1 cellular context compared by ENCODE assay signal in genomic region chr15:85591622-85592021, GRCh38.
TF ChIP-seq lines count a peak whose summit lies in the region.

No MANE protein-coding gene starts in this region.

TF ChIP-seq in SK-N-SH treated with all-trans-retinoic acid at 6 μM for 48 hours, 23 proteins besides CTCF, POLR2A, EP300 and RAD21 (continued from another document):
- TF ChIP-seq, protein P1, sequence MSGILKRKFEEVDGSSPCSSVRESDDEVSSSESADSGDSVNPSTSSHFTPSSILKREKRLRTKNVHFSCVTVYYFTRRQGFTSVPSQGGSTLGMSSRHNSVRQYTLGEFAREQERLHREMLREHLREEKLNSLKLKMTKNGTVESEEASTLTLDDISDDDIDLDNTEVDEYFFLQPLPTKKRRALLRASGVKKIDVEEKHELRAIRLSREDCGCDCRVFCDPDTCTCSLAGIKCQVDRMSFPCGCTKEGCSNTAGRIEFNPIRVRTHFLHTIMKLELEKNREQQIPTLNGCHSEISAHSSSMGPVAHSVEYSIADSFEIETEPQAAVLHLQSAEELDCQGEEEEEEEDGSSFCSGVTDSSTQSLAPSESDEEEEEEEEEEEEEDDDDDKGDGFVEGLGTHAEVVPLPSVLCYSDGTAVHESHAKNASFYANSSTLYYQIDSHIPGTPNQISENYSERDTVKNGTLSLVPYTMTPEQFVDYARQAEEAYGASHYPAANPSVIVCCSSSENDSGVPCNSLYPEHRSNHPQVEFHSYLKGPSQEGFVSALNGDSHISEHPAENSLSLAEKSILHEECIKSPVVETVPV (CRISPR knock-in tag; IDR thresholded peaks at IDR 0.05), result no peak
- no peak for TF ChIP-seq TSHZ2 (CRISPR knock-in tag; IDR thresholded peaks at IDR 0.05)
- no peak for TF ChIP-seq CSDC2 (CRISPR knock-in tag; IDR thresholded peaks at IDR 0.05)
